8 cellular contexts compared by ENCODE assay signal in the genomic region with DNA sequence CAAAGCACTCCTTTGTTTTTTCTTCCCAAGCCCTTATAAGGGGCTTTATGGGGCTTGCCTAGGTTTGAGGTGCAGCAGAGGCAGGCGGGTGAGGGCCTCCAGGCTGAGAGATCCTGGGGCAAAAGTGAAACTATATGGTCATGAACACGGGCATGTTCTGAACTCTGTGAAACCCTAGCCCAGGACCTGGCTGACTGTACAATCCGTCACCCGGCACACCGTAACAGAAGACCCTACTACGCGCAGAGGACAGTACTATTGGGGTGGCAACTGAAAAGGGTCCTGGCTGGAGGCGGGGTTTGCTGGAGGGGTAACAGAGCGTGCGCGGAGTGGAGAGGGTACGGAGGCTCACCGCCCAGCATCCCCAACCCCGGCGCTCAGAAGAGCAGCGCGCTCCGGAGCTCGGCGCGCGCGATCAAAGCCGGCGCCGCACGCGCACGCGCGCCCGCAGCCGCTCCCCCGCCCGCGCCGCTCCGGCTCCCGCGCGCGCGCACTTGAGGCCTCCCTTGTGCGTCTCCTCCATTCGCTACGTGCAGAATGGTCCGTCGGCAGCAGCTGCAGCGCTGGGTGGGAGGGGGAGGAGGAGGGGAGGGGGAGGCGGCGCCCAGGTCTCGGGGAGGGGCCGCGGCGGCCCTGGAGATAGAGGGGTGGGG. TPM values are rescaled to one million over a fixed set of nuclear protein-coding genes. Genes with fewer than 3 reads are reported as not detected.
DNase-seq lines count a peak whose midpoint lies in the region; ATAC-seq and TF ChIP-seq lines count a peak whose summit lies in the region.

No MANE protein-coding gene starts in this region.

- H3K27ac Mint-ChIP-seq in T-cell, result peak overlapping the region in 1 of 2 donors; percentile 69

- no peaks in the 10 kb centered on the region for H3K27me3 ChIP-seq in mammary epithelial cell (ENCODE audit: insufficient read depth, low read length)

- no peaks in the 10 kb centered on the region for H3K36me3 ChIP-seq in mammary epithelial cell (ENCODE audit: insufficient read depth, low read length)

- no peaks in the 10 kb centered on the region for H3K79me2 ChIP-seq in mammary epithelial cell (ENCODE audit: insufficient read depth, low read length)

- H3K9me3 ChIP-seq in mammary epithelial cell (replicated peaks; ENCODE audit: insufficient read depth, low read length), result no peaks in the 10 kb centered on the region

- peak overlapping the region; percentile 78 for H3K4me2 ChIP-seq in mammary epithelial cell (ENCODE audit: insufficient read depth, low read depth, low read length)

- ATAC-seq in HG03025 (IDR thresholded peaks at IDR 0.05; ENCODE audit: low FRiP score, unreplicated experiment) (peak; percentile 40), T-cell (replicated peaks in 1 of 4) (peak; percentile 78 to 80 (median 79))

- CTCF ChIA-PET in T-cell (lab: Charles Lee), result interaction anchor here (0.6 to 4.2 kb wide), 5 partner anchors 304 to 1290 kb away, joined by 3 to 25 read pairs (median 15); partner anchors contain the start of gene VEGFA (in 2 of the 2)
- CTCF ChIA-PET in mammary epithelial cell (lab: Charles Lee; ENCODE audit: low non-redundant PET), result interaction anchor here (0.8 kb wide), 1 partner anchor 143 kb away, joined by 5 read pairs; no protein-coding TSS in a partner anchor

- intact Hi-C loops in mammary epithelial cell (cut with micrococcal nuclease), result loop anchor here (10.0 kb wide), 1 partner anchor 558 kb away; the partner anchor contains the start of genes LRRC73, POLR1C and YIPF3

- H3K4me1 Mint-ChIP-seq in T-cell, result peaks cover 13 to 19% (median 17%) of the 10 kb centered on the region in 3 donors

- peak overlapping the region; percentile 78 for H3K27ac ChIP-seq in mammary epithelial cell (ENCODE audit: insufficient read depth, low read depth, low read length)

- peak overlapping the region; percentile 61 for H2AFZ ChIP-seq in mammary epithelial cell (ENCODE audit: low read depth, low read length)

- no peaks in the 10 kb centered on the region for H4K20me1 ChIP-seq in mammary epithelial cell (ENCODE audit: insufficient read depth, low read length)

- in situ Hi-C loops in mammary epithelial cell (cut with MboI; ENCODE audit: low sequenced_read_pairs in 2 of 2), result loop anchor here (5.0 to 10.0 kb wide), 2 partner anchors 308 to 351 kb away; no protein-coding TSS in a partner anchor

- H3K9ac ChIP-seq in mammary epithelial cell (ENCODE audit: insufficient read depth, low read length), result peak overlapping the region; percentile 51

- BruUV-seq in mammary epithelial cell (replicated peaks; lab: Mats Ljungman, UMichigan), result no TSS peak

- peak; percentile 43 to 78 (median 68) for DNase-seq in T-cell
- DNase-seq in mammary epithelial cell, result peak; percentile 86
- peak; percentile 92 for DNase-seq in kidney tubule cell (ENCODE audit: low spot score)
- peak; percentile 64 for DNase-seq in stimulated activated CD4-positive, alpha-beta T cell treated with anti-CD3 and anti-CD28 coated beads, Interleukin-2, amount 100 ng/mL, for 4 hours (ENCODE audit: low read depth)
- DNase-seq in Kasumi-1 (lab: John Stamatoyannopoulos, UW), result no peak
- DNase-seq in NCI-H187 treated with DMSO at 0.1 percent for 48 hours (lab: John Stamatoyannopoulos, UW), result no peak

- WGBS in mammary epithelial cell (ENCODE audit: low coverage, missing lambda C conversion rate), result 9% methylated on average over 13 of the region's 55 CpGs

- H3K9me3 Mint-ChIP-seq in T-cell, result no peaks in the 10 kb centered on the region

- H3K27me3 Mint-ChIP-seq in T-cell, result peaks cover 8 to 16% of the 10 kb centered on the region in 2 donors

- no peaks in the 10 kb centered on the region for H3K36me3 Mint-ChIP-seq in T-cell

- H3K4me1 ChIP-seq in mammary epithelial cell (ENCODE audit: insufficient read depth, low read length), result peaks cover 55% of the 10 kb centered on the region

- no peak for TF ChIP-seq CTCF in mammary epithelial cell (conservative IDR thresholded peaks at IDR 0.05 in 1 of 2, IDR thresholded peaks at IDR 0.05 in 1 of 2; ENCODE audit: extremely low read depth in 1 of 2, insufficient read depth in 1 of 2, low read depth in 1 of 2, low read length in 2 of 2)

- H3K4me3 Mint-ChIP-seq in T-cell, result peak overlapping the region; percentile 89 to 91 (median 90)

- H3K4me3 ChIP-seq in mammary epithelial cell (replicated peaks in 1 of 3; ENCODE audit: insufficient read depth in 1 of 3, low read depth in 2 of 3, low read length in 3 of 3), result peak overlapping the region in 2 of 3 experiments; percentile 33 to 57

- POLR2A ChIA-PET in T-cell (lab: Charles Lee), result interaction anchor here (0.6 to 0.7 kb wide), 2 partner anchors 55 to 836 kb away, joined by 3 to 4 read pairs; no protein-coding TSS in a partner anchor

- peak; percentile 51 for TF ChIP-seq POLR2A in GM18526 (IDR thresholded peaks at IDR 0.05; ENCODE audit: extremely low read depth, insufficient read length)

- dilution Hi-C loops in mammary epithelial cell (cut with HindIII; ENCODE audit: low sequenced_read_pairs), result no loop called here

RNA-seq across cellular contexts. Expression of gene MRPL14, which starts 54.2 kb away (rescaled TPM):
- total RNA-seq in T-cell (10 to 100 TPM; 12.0 to 24.2 (median 22.3) TPM), mammary epithelial cell (10 to 100 TPM; 57.2 to 82.0 TPM)
- polyA plus RNA-seq in mammary epithelial cell, result 110 TPM
- 56.3 TPM for polyA minus RNA-seq in mammary epithelial cell

RNA-seq across cellular contexts. Expression of gene TMEM63B, which starts 54.3 kb away (rescaled TPM):
- 10 to 100 TPM; 16.6 to 21.1 (median 19.3) TPM for total RNA-seq in T-cell
- total RNA-seq in mammary epithelial cell, result 100 to 1,000 TPM; 121 to 182 TPM
- polyA plus RNA-seq in mammary epithelial cell, result 141 TPM
- polyA minus RNA-seq in mammary epithelial cell, result 256 TPM

Comparison
In these comparisons a context has a peak if more than half of its experiments do, and no peak if none do; other contexts are left out.
1. DNase-seq: peak in T-cell (34 of 34), mammary epithelial cell (single experiment), kidney tubule cell (single experiment) and stimulated activated CD4-positive, alpha-beta T cell treated with anti-CD3 and anti-CD28 coated beads, Interleukin-2, amount 100 ng/mL, for 4 hours (single experiment); none in Kasumi-1 (0 of 2) and NCI-H187 treated with DMSO at 0.1 percent for 48 hours (single experiment).
2. RNA of gene TMEM63B, which starts 54.3 kb away (total RNA-seq): 121 to 182 TPM in mammary epithelial cell; 16.6 to 21.1 TPM in T-cell; every median in the first group is over 4 times any median in the second.